Comparison of ENCODE assay signal across 1 cellular context in the genomic region with DNA sequence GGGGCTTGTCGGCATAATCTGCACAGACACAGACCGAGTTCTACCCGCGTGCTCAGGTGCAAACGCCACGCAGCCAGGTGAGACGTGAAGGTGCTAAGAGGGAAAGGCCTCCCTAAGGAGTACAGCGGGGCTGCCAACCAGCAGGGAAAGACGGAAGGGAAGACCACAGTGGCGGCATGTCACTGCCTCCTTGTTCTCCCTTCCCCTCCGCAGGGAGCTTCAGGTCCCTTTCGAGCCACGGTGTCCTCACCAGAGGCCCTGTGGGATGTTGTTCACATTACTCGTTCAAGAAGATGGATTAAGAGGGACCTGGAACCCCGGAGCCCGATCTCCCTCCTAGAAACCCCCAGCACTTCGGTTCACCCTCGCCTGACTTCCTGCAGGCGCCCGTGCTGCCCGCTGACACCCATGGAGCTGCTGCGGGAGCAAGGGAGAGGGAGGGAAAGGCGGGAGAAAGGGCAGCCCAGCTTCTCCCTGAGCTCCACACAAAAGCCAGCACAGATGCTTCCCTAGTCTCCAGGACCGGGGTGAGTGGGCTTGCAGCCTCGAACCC.
TF ChIP-seq lines count a peak whose summit lies in the region.

No MANE protein-coding gene starts in this region.

TF ChIP-seq in HepG2, 621 proteins besides CTCF, POLR2A, EP300 and RAD21:
- TF ChIP-seq SYNCRIP (IDR thresholded peaks at IDR 0.05; ENCODE audit: insufficient read depth, low read depth, low read length) (no peak), ZNF530 (CRISPR knock-in tag; IDR thresholded peaks at IDR 0.05; ENCODE audit: low read depth) (0 out of 2 replicates have a peak, but pooled peaks have one; percentile 68), MEIS1 (CRISPR knock-in tag; IDR thresholded peaks at IDR 0.05; ENCODE audit: borderline replicate concordance) (0 out of 2 replicates have a peak, but pooled peaks have one; percentile 3), SATB2 (CRISPR knock-in tag; IDR thresholded peaks at IDR 0.05) (0 out of 2 replicates have a peak, but pooled peaks have one; percentile 11), ELF3 (CRISPR knock-in tag; IDR thresholded peaks at IDR 0.05) (no peak), IRF2 (CRISPR knock-in tag; IDR thresholded peaks at IDR 0.05) (0 out of 2 replicates have a peak, but pooled peaks have one; percentile 1), FOXC1 (CRISPR knock-in tag; IDR thresholded peaks at IDR 0.05; ENCODE audit: borderline replicate concordance) (peak; percentile 57; the same call in 1 of the 2 replicates), NRL (CRISPR knock-in tag; IDR thresholded peaks at IDR 0.05; ENCODE audit: borderline replicate concordance) (peak; percentile 14; the same call in 1 of the 2 replicates), ZNF557 (CRISPR knock-in tag; IDR thresholded peaks at IDR 0.05) (no peak), ZNF572 (CRISPR knock-in tag; IDR thresholded peaks at IDR 0.05) (0 out of 2 replicates have a peak, but pooled peaks have one; percentile 64), ZNF567 (CRISPR knock-in tag; IDR thresholded peaks at IDR 0.05; ENCODE audit: borderline replicate concordance) (0 out of 2 replicates have a peak, but pooled peaks have one; percentile 12), SRF (IDR thresholded peaks at IDR 0.05; ENCODE audit: low read depth, low read length) (no peak), ZNF33B (CRISPR knock-in tag; IDR thresholded peaks at IDR 0.05) (no peak), NFE2L1 (CRISPR knock-in tag; IDR thresholded peaks at IDR 0.05; ENCODE audit: borderline replicate concordance) (no peak), NR2C2 (CRISPR knock-in tag; IDR thresholded peaks at IDR 0.05; ENCODE audit: borderline replicate concordance) (no peak), SP4 (CRISPR knock-in tag; IDR thresholded peaks at IDR 0.05) (no peak), ZNF619 (CRISPR knock-in tag; IDR thresholded peaks at IDR 0.05) (0 out of 2 replicates have a peak, but pooled peaks have one; percentile 21), ZNF501 (CRISPR knock-in tag; IDR thresholded peaks at IDR 0.05) (peak; percentile 4; the same call in 1 of the 2 replicates), ZC3H13 (CRISPR knock-in tag; IDR thresholded peaks at IDR 0.05) (peak; percentile 7), ZNF232 (CRISPR knock-in tag; IDR thresholded peaks at IDR 0.05; ENCODE audit: borderline replicate concordance) (0 out of 2 replicates have a peak, but pooled peaks have one; percentile 11)
- TF ChIP-seq, protein P1, sequence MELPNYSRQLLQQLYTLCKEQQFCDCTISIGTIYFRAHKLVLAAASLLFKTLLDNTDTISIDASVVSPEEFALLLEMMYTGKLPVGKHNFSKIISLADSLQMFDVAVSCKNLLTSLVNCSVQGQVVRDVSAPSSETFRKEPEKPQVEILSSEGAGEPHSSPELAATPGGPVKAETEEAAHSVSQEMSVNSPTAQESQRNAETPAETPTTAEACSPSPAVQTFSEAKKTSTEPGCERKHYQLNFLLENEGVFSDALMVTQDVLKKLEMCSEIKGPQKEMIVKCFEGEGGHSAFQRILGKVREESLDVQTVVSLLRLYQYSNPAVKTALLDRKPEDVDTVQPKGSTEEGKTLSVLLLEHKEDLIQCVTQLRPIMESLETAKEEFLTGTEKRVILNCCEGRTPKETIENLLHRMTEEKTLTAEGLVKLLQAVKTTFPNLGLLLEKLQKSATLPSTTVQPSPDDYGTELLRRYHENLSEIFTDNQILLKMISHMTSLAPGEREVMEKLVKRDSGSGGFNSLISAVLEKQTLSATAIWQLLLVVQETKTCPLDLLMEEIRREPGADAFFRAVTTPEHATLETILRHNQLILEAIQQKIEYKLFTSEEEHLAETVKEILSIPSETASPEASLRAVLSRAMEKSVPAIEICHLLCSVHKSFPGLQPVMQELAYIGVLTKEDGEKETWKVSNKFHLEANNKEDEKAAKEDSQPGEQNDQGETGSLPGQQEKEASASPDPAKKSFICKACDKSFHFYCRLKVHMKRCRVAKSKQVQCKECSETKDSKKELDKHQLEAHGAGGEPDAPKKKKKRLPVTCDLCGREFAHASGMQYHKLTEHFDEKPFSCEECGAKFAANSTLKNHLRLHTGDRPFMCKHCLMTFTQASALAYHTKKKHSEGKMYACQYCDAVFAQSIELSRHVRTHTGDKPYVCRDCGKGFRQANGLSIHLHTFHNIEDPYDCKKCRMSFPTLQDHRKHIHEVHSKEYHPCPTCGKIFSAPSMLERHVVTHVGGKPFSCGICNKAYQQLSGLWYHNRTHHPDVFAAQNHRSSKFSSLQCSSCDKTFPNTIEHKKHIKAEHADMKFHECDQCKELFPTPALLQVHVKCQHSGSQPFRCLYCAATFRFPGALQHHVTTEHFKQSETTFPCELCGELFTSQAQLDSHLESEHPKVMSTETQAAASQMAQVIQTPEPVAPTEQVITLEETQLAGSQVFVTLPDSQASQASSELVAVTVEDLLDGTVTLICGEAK (IDR thresholded peaks at IDR 0.05) = no peak
- TF ChIP-seq, protein P1 (CRISPR knock-in tag; IDR thresholded peaks at IDR 0.05) = 0 out of 2 replicates have a peak, but pooled peaks have one; percentile 47
- TF ChIP-seq, protein P2, sequence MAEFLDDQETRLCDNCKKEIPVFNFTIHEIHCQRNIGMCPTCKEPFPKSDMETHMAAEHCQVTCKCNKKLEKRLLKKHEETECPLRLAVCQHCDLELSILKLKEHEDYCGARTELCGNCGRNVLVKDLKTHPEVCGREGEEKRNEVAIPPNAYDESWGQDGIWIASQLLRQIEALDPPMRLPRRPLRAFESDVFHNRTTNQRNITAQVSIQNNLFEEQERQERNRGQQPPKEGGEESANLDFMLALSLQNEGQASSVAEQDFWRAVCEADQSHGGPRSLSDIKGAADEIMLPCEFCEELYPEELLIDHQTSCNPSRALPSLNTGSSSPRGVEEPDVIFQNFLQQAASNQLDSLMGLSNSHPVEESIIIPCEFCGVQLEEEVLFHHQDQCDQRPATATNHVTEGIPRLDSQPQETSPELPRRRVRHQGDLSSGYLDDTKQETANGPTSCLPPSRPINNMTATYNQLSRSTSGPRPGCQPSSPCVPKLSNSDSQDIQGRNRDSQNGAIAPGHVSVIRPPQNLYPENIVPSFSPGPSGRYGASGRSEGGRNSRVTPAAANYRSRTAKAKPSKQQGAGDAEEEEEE (CRISPR knock-in tag; IDR thresholded peaks at IDR 0.05; ENCODE audit: borderline replicate concordance) = peak; percentile 75; the same call in 1 of the 2 replicates
- TF ChIP-seq, protein P3, sequence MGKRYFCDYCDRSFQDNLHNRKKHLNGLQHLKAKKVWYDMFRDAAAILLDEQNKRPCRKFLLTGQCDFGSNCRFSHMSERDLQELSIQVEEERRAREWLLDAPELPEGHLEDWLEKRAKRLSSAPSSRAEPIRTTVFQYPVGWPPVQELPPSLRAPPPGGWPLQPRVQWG (CRISPR knock-in tag; IDR thresholded peaks at IDR 0.05; ENCODE audit: borderline replicate concordance, low read depth) = no peak
- TF ChIP-seq, protein P4, sequence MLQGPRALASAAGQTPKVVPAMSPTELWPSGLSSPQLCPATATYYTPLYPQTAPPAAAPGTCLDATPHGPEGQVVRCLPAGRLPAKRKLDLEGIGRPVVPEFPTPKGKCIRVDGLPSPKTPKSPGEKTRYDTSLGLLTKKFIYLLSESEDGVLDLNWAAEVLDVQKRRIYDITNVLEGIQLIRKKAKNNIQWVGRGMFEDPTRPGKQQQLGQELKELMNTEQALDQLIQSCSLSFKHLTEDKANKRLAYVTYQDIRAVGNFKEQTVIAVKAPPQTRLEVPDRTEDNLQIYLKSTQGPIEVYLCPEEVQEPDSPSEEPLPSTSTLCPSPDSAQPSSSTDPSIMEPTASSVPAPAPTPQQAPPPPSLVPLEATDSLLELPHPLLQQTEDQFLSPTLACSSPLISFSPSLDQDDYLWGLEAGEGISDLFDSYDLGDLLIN (CRISPR knock-in tag; IDR thresholded peaks at IDR 0.05; ENCODE audit: borderline replicate concordance) = no peak
- TF ChIP-seq, protein P5, sequence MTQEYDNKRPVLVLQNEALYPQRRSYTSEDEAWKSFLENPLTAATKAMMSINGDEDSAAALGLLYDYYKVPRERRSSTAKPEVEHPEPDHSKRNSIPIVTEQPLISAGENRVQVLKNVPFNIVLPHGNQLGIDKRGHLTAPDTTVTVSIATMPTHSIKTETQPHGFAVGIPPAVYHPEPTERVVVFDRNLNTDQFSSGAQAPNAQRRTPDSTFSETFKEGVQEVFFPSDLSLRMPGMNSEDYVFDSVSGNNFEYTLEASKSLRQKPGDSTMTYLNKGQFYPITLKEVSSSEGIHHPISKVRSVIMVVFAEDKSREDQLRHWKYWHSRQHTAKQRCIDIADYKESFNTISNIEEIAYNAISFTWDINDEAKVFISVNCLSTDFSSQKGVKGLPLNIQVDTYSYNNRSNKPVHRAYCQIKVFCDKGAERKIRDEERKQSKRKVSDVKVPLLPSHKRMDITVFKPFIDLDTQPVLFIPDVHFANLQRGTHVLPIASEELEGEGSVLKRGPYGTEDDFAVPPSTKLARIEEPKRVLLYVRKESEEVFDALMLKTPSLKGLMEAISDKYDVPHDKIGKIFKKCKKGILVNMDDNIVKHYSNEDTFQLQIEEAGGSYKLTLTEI (CRISPR knock-in tag; conservative IDR thresholded peaks at IDR 0.05) = no peak
- TF ChIP-seq, protein P6, sequence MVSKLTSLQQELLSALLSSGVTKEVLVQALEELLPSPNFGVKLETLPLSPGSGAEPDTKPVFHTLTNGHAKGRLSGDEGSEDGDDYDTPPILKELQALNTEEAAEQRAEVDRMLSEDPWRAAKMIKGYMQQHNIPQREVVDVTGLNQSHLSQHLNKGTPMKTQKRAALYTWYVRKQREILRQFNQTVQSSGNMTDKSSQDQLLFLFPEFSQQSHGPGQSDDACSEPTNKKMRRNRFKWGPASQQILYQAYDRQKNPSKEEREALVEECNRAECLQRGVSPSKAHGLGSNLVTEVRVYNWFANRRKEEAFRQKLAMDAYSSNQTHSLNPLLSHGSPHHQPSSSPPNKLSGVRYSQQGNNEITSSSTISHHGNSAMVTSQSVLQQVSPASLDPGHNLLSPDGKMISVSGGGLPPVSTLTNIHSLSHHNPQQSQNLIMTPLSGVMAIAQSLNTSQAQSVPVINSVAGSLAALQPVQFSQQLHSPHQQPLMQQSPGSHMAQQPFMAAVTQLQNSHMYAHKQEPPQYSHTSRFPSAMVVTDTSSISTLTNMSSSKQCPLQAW (CRISPR knock-in tag; IDR thresholded peaks at IDR 0.05) = peak; percentile 52; the same call in 1 of the 2 replicates
- TF ChIP-seq, protein P7, sequence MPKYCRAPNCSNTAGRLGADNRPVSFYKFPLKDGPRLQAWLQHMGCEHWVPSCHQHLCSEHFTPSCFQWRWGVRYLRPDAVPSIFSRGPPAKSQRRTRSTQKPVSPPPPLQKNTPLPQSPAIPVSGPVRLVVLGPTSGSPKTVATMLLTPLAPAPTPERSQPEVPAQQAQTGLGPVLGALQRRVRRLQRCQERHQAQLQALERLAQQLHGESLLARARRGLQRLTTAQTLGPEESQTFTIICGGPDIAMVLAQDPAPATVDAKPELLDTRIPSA (CRISPR knock-in tag; IDR thresholded peaks at IDR 0.05; ENCODE audit: borderline replicate concordance) = 0 out of 2 replicates have a peak, but pooled peaks have one; percentile 36
- TF ChIP-seq, protein P8, sequence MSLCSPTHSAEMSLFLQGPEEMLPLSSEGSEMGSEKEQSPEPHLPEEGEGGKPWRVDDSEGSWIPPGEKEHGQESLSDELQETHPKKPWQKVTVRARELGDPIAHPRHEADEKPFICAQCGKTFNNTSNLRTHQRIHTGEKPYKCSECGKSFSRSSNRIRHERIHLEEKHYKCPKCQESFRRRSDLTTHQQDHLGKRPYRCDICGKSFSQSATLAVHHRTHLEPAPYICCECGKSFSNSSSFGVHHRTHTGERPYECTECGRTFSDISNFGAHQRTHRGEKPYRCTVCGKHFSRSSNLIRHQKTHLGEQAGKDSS (CRISPR knock-in tag; IDR thresholded peaks at IDR 0.05; ENCODE audit: borderline replicate concordance, low read depth) = 0 out of 2 replicates have a peak, but pooled peaks have one; percentile 1
